Comparison of ENCODE assay signal across 18 cellular contexts in genomic region chr15:95857124-95857757, GRCh38.
DNase-seq lines count a peak whose midpoint lies in the region; ATAC-seq and TF ChIP-seq lines count a peak whose summit lies in the region.
"Had no signal": no experiment of that assay in that cellular context is flagged by ENCODE, and none has a peak within 500 bp of the region (broad histone marks: within the 10 kb centered on the region; RNA-seq: fewer than 3 reads in every experiment).

No MANE protein-coding gene starts in this region.

- TF ChIP-seq CTCF in fibroblast of mammary gland (conservative IDR thresholded peaks at IDR 0.05; ENCODE audit: control insufficient read depth, insufficient read depth, low read depth, low read length): no peak

- peak overlapping the region in 1 of 2 donors; percentile 83 for H3K27ac Mint-ChIP-seq in effector memory CD8-positive, alpha-beta T cell
- H3K27ac Mint-ChIP-seq: activated naive CD8-positive, alpha-beta T cell; dendritic cell treated with granulocyte-macrophage colony-stimulating factor and Interleukin-4, amounts not matched to agents 40 ng/mL and 50 ng/mL, for 4 days; progenitor cell of endocrine pancreas; T-helper 17 cell had no signal

- DNase-seq in H4 (ENCODE audit: low spot score) (peak; percentile 44), RPMI7951 (ENCODE audit: low read depth) (peak; percentile 49), fibroblast of mammary gland (ENCODE audit: low read depth) (peak; percentile 82), stromal cell of bone marrow (ENCODE audit: low read depth) (peak; percentile 40), DMS 273 (lab: John Stamatoyannopoulos, UW; ENCODE audit: unreplicated experiment) (no peak)
- no peak for DNase-seq in effector memory CD8-positive, alpha-beta T cell
- DNase-seq: activated CD4-positive, alpha-beta T cell treated with anti-CD3 and anti-CD28 coated beads for 4 hours; activated T-cell treated with anti-CD3 and anti-CD28 coated beads, Interleukin-2, amount 50 U/mL, for 1 hour; CD4-positive, CD25-positive, alpha-beta regulatory T cell; KBM-7; NCI-H1436; NCI-H526; T-helper 17 cell; upper lobe of right lung had no signal

- H3K4me1 Mint-ChIP-seq in effector memory CD8-positive, alpha-beta T cell (ENCODE audit: low read depth in 2 of 2): peaks cover 0 to 12% of the 10 kb centered on the region in 2 donors
- H3K4me1 Mint-ChIP-seq: T-helper 17 cell had no signal

- no peak for ATAC-seq in effector memory CD8-positive, alpha-beta T cell (replicated peaks)
- ATAC-seq in GM21825 (IDR thresholded peaks at IDR 0.05; ENCODE audit: unreplicated experiment): no peak
- ATAC-seq: T-helper 17 cell, upper lobe of right lung had no signal

- no peaks in the 10 kb centered on the region for H3K9me3 Mint-ChIP-seq in effector memory CD8-positive, alpha-beta T cell
- H3K9me3 Mint-ChIP-seq: dendritic cell treated with granulocyte-macrophage colony-stimulating factor and Interleukin-4, amounts not matched to agents 40 ng/mL and 50 ng/mL, for 4 days had no signal

- H3K36me3 Mint-ChIP-seq in effector memory CD8-positive, alpha-beta T cell (ENCODE audit: insufficient read depth): no peaks in the 10 kb centered on the region
- H3K36me3 Mint-ChIP-seq: activated naive CD8-positive, alpha-beta T cell; CD4-positive, CD25-positive, alpha-beta regulatory T cell had no signal

- no peak overlapping the region for H3K4me3 Mint-ChIP-seq in effector memory CD8-positive, alpha-beta T cell
- H3K4me3 Mint-ChIP-seq: activated naive CD8-positive, alpha-beta T cell; CD4-positive, CD25-positive, alpha-beta regulatory T cell; dendritic cell treated with granulocyte-macrophage colony-stimulating factor and Interleukin-4, amounts not matched to agents 40 ng/mL and 50 ng/mL, for 4 days; T-helper 17 cell had no signal

- H3K4me3 ChIP-seq in fibroblast of mammary gland (ENCODE audit: control insufficient read depth, low read depth, low read length): no peak overlapping the region
- H3K4me3 ChIP-seq: upper lobe of right lung had no signal

- no peaks in the 10 kb centered on the region for H3K27me3 Mint-ChIP-seq in effector memory CD8-positive, alpha-beta T cell
- H3K27me3 Mint-ChIP-seq: activated naive CD8-positive, alpha-beta T cell; dendritic cell treated with granulocyte-macrophage colony-stimulating factor and Interleukin-4, amounts not matched to agents 40 ng/mL and 50 ng/mL, for 4 days; progenitor cell of endocrine pancreas; T-helper 17 cell had no signal

Comparison
In these comparisons a context has a peak if more than half of its experiments do, and no peak if none do; other contexts are left out.
1. DNase-seq: peak in H4 (single experiment), RPMI7951 (single experiment), fibroblast of mammary gland (single experiment) and stromal cell of bone marrow (single experiment); none in effector memory CD8-positive, alpha-beta T cell (0 of 3) and DMS 273 (single experiment).